ENCODE assay signal across 17 cellular contexts in genomic region chr7:2445047-2445446, GRCh38. TPM values are rescaled to one million over a fixed set of nuclear protein-coding genes. Genes with fewer than 3 reads are reported as not detected.
A peak's percentile ranks its signal among the peaks of the same experiment; 100 is the strongest.
DNase-seq lines count a peak whose midpoint lies in the region; TF ChIP-seq lines count a peak whose summit lies in the region.
"Had no signal": no experiment of that assay in that cellular context is flagged by ENCODE, and none has a peak within 500 bp of the region (broad histone marks: within the 10 kb centered on the region; RNA-seq: fewer than 3 reads in every experiment).

No MANE protein-coding gene starts in this region.

- peak overlapping the region; percentile 56 for H3K27ac ChIP-seq in left ventricle myocardium inferior (replicated peaks)
- peak overlapping the region in 14 of 21 experiments; percentile 1 to 74 (median 56) for H3K27ac ChIP-seq in skin epidermis

- DNase-seq in AG10803 (ENCODE audit: low read depth) (peak; percentile 48), astrocyte of the hippocampus (ENCODE audit: low read depth, low spot score) (peak; percentile 36), left ventricle myocardium inferior (no peak), HT-29 (ENCODE audit: low spot score) (no peak), SW480 (ENCODE audit: low spot score) (no peak), NCI-H1105 treated with DMSO at 0.1 percent for 48 hours (lab: John Stamatoyannopoulos, UW) (no peak), endothelial cell (ENCODE audit: low spot score) (no peak)
- DNase-seq: activated CD4-positive, alpha-beta T cell treated with anti-CD3 and anti-CD28 coated beads for 4 hours; NCI-H2029; NCI-H510A treated with DMSO at 0.1 percent for 48 hours; stimulated activated CD4-positive, alpha-beta T cell treated with anti-CD3 and anti-CD28 coated beads, Interleukin-1b, Interleukin-23, amount 100 ng/mL, for 48 hours; T-helper 9 cell had no signal

- peaks cover 3% of the 10 kb centered on the region for H3K4me1 ChIP-seq in left ventricle myocardium inferior

- peaks cover 3% of the 10 kb centered on the region for H3K27me3 Mint-ChIP-seq in endothelial cell (ENCODE audit: unreplicated experiment)
- H3K27me3 Mint-ChIP-seq: type B pancreatic cell had no signal

- intact Hi-C loops in left ventricle myocardium inferior (cut with micrococcal nuclease) = no loop called here

- no peaks in the 10 kb centered on the region for H3K9me3 ChIP-seq in left ventricle myocardium inferior (replicated peaks)

- peaks cover 6% of the 10 kb centered on the region for H3K4me1 Mint-ChIP-seq in endothelial cell (ENCODE audit: unreplicated experiment)

- H3K4me3 Mint-ChIP-seq in endothelial cell (ENCODE audit: unreplicated experiment) = no peak overlapping the region
- H3K4me3 Mint-ChIP-seq: type B pancreatic cell had no signal

- no peaks in the 10 kb centered on the region for H3K27me3 ChIP-seq in left ventricle myocardium inferior (ENCODE audit: low read depth)

- H3K4me3 ChIP-seq in AG10803 (ENCODE audit: low read length) (no peak overlapping the region), left ventricle myocardium inferior (no peak overlapping the region), skin epidermis (no peak overlapping the region)
- H3K4me3 ChIP-seq: lung had no signal

- no peak overlapping the region for H3K27ac Mint-ChIP-seq in endothelial cell (ENCODE audit: unreplicated experiment)
- H3K27ac Mint-ChIP-seq: type B pancreatic cell had no signal

- peaks cover 5% of the 10 kb centered on the region for H3K36me3 Mint-ChIP-seq in endothelial cell (ENCODE audit: low read depth, unreplicated experiment)

- H3K9me3 Mint-ChIP-seq in endothelial cell (ENCODE audit: unreplicated experiment) = no peaks in the 10 kb centered on the region
- H3K9me3 Mint-ChIP-seq: type B pancreatic cell had no signal

- H3K36me3 ChIP-seq in left ventricle myocardium inferior = no peaks in the 10 kb centered on the region

- TF ChIP-seq CTCF in AG10803 (conservative IDR thresholded peaks at IDR 0.05; ENCODE audit: low read length) (no peak; the same call in 1 of the 2 replicates), left ventricle myocardium inferior (IDR thresholded peaks at IDR 0.05; ENCODE audit: borderline replicate concordance) (no peak), endothelial cell (IDR thresholded peaks at IDR 0.05; ENCODE audit: unreplicated experiment) (no peak)

RNA-seq across cellular contexts. Expression of gene GRIFIN, which starts 31.2 kb away (rescaled TPM):
- not detected for total RNA-seq in left ventricle myocardium inferior
- not detected in 2 replicates for total RNA-seq in HT-29 (2014; rRNA removed; shearing (Covaris generic))
- total RNA-seq in endothelial cell (ENCODE audit: unreplicated experiment) = not detected
- total RNA-seq: epithelial cell of proximal tubule, lung, M059J had no signal

RNA-seq across cellular contexts. Expression of gene CHST12, which starts 41.6 kb away (rescaled TPM):
- 15.3 TPM for total RNA-seq in left ventricle myocardium inferior
- 14.5 and 24.7 TPM in 2 replicates for total RNA-seq in HT-29 (2014; rRNA removed; shearing (Covaris generic))
- 26.9 TPM for total RNA-seq in endothelial cell (ENCODE audit: unreplicated experiment)

Comparison
In these comparisons a context has a peak if more than half of its experiments do, and no peak if none do; other contexts are left out.
1. DNase-seq: peak in AG10803 (single experiment) and astrocyte of the hippocampus (single experiment); none in left ventricle myocardium inferior (single experiment), HT-29 (single experiment), SW480 (single experiment), NCI-H1105 treated with DMSO at 0.1 percent for 48 hours (single experiment) and endothelial cell (single experiment).